8 cellular contexts compared by ENCODE assay signal in genomic region chr10:43846187-43846680, GRCh38.
DNase-seq lines count a peak whose midpoint lies in the region; ATAC-seq and TF ChIP-seq lines count a peak whose summit lies in the region.

No MANE protein-coding gene starts in this region.

- H3K27ac ChIP-seq in esophagus squamous epithelium = peak overlapping the region in 3 of 4 donors; percentile 19 to 68 (median 50)

- peak; percentile 16 for DNase-seq in T-helper 9 cell
- DNase-seq in esophagus squamous epithelium (lab: John Stamatoyannopoulos, UW) = no peak
- DNase-seq in stimulated activated CD4-positive, alpha-beta T cell treated with anti-CD3 and anti-CD28 coated beads, Interleukin-12 subunit alpha, Interleukin-12 subunit beta, amount 100 ng/mL, for 4 hours = peak; percentile 22
- no peak for DNase-seq in HT-29 (ENCODE audit: low spot score)
- no peak for DNase-seq in GM13976 (ENCODE audit: low spot score)
- DNase-seq in GM19238 (ENCODE audit: insufficient read length, low spot score) = no peak
- DNase-seq in hypothalamus (lab: John Stamatoyannopoulos, UW) = no peak

- no peaks in the 10 kb centered on the region for H3K27me3 ChIP-seq in esophagus squamous epithelium

- H3K4me3 ChIP-seq in esophagus squamous epithelium = peak overlapping the region in 1 of 4 donors; percentile 29

- H3K9me3 ChIP-seq in esophagus squamous epithelium = no peaks in the 10 kb centered on the region

- no peaks in the 10 kb centered on the region for H3K36me3 ChIP-seq in esophagus squamous epithelium

- in situ Hi-C loops in GM13976 (cut with MboI; ENCODE audit: low sequenced_read_pairs, unreplicated experiment) = no loop called here

- TF ChIP-seq CTCF in esophagus squamous epithelium (IDR thresholded peaks at IDR 0.05) (no peak), GM13976 (IDR thresholded peaks at IDR 0.05; ENCODE audit: borderline replicate concordance, control extremely low read depth, extremely low read depth, insufficient read depth, missing control alignments) (no peak)

- TF ChIP-seq POLR2A in esophagus squamous epithelium (IDR thresholded peaks at IDR 0.05) = no peak

- peaks cover 0 to 34% (median 12%) of the 10 kb centered on the region in 3 donors for H3K4me1 ChIP-seq in esophagus squamous epithelium

- intact Hi-C loops in esophagus squamous epithelium (cut with DNase I) = no loop called here

- 40 to 51% methylated on average over 1 to 6 of the region's 11 CpGs for WGBS in esophagus squamous epithelium, 2 donors

- peak; percentile 44 for ATAC-seq in GM18907 (IDR thresholded peaks at IDR 0.05; ENCODE audit: unreplicated experiment)

Comparison
In these comparisons a context has a peak if more than half of its experiments do, and no peak if none do; other contexts are left out.
1. DNase-seq: peak in T-helper 9 cell (single experiment) and stimulated activated CD4-positive, alpha-beta T cell treated with anti-CD3 and anti-CD28 coated beads, Interleukin-12 subunit alpha, Interleukin-12 subunit beta, amount 100 ng/mL, for 4 hours (single experiment); none in esophagus squamous epithelium (single experiment), HT-29 (single experiment), GM13976 (single experiment), GM19238 (single experiment) and hypothalamus (0 of 51).